In genomic region chr3:156873906-156874305, GRCh38 we compare ENCODE assay signal across 2 cellular contexts.
TF ChIP-seq lines count a peak whose summit lies in the region.

No MANE protein-coding gene starts in this region.

TF ChIP-seq in HepG2, 621 proteins besides CTCF, POLR2A, EP300 and RAD21:
- TF ChIP-seq ZBTB40 (IDR thresholded peaks at IDR 0.05) (no peak), ZBTB40 (CRISPR knock-in tag; IDR thresholded peaks at IDR 0.05) (no peak), ZNF160 (CRISPR knock-in tag; IDR thresholded peaks at IDR 0.05) (peak; percentile 96), ATRX (CRISPR knock-in tag; IDR thresholded peaks at IDR 0.05; ENCODE audit: borderline replicate concordance) (no peak), TCF7 (IDR thresholded peaks at IDR 0.05; ENCODE audit: low read depth) (no peak)

TF ChIP-seq in K562, 482 proteins besides CTCF, POLR2A, EP300 and RAD21 (continues in another document):
- TF ChIP-seq NCOA2 (IDR thresholded peaks at IDR 0.05; ENCODE audit: partially characterized antibody in 2 of 2) (no peak), BRD4 (IDR thresholded peaks at IDR 0.05) (no peak), STAT5A (IDR thresholded peaks at IDR 0.05; ENCODE audit: borderline replicate concordance, low read length) (no peak), PRMT5 (CRISPR knock-in tag; IDR thresholded peaks at IDR 0.05) (no peak), SAP30 (IDR thresholded peaks at IDR 0.05; ENCODE audit: borderline replicate concordance, insufficient read depth, low read depth, low read length, poor library complexity, severe bottlenecking) (no peak), ZNF232 (CRISPR knock-in tag; IDR thresholded peaks at IDR 0.05) (no peak), SREBF1 (IDR thresholded peaks at IDR 0.05; ENCODE audit: borderline replicate concordance, low read depth, low read length) (no peak), ZNF561 (CRISPR knock-in tag; conservative IDR thresholded peaks at IDR 0.05) (no peak), GTF2E2 (tag; IDR thresholded peaks at IDR 0.05) (no peak), TCF3 (CRISPR knock-in tag; IDR thresholded peaks at IDR 0.05) (no peak), ZNF449 (CRISPR knock-in tag; IDR thresholded peaks at IDR 0.05) (no peak), HMGXB4 (CRISPR knock-in tag; IDR thresholded peaks at IDR 0.05) (no peak), MAFF (IDR thresholded peaks at IDR 0.05; ENCODE audit: low read length) (no peak), HLTF (IDR thresholded peaks at IDR 0.05) (peak; percentile 82; the same call in 1 of the 2 replicates), ATF1 (CRISPR knock-in tag; IDR thresholded peaks at IDR 0.05) (no peak), ATF1 (tag; IDR thresholded peaks at IDR 0.05) (no peak), ZNF280B (CRISPR knock-in tag; IDR thresholded peaks at IDR 0.05) (peak; percentile 69; the same call in 1 of the 2 replicates), ZNF431 (CRISPR knock-in tag; IDR thresholded peaks at IDR 0.05) (no peak), HDAC3 (IDR thresholded peaks at IDR 0.05; ENCODE audit: borderline replicate concordance, partially characterized antibody) (no peak), MCM7 (IDR thresholded peaks at IDR 0.05) (no peak), ARHGAP35 (IDR thresholded peaks at IDR 0.05; ENCODE audit: partially characterized antibody) (no peak), RNF219 (CRISPR knock-in tag; IDR thresholded peaks at IDR 0.05) (no peak), ZNF444 (CRISPR knock-in tag; IDR thresholded peaks at IDR 0.05) (no peak), ZNF274 (IDR thresholded peaks at IDR 0.05; ENCODE audit: borderline replicate concordance, low read depth, low read length) (no peak), L3MBTL2 (IDR thresholded peaks at IDR 0.05) (no peak), RFX7 (CRISPR knock-in tag; IDR thresholded peaks at IDR 0.05) (no peak), SRSF3 (IDR thresholded peaks at IDR 0.05; ENCODE audit: insufficient read depth, low read length) (no peak), TCFL5 (CRISPR knock-in tag; conservative IDR thresholded peaks at IDR 0.05) (no peak), NFRKB (IDR thresholded peaks at IDR 0.05; ENCODE audit: low read depth) (no peak), ZNF121 (CRISPR knock-in tag; conservative IDR thresholded peaks at IDR 0.05) (no peak), XRCC4 (IDR thresholded peaks at IDR 0.05; ENCODE audit: extremely low read depth, insufficient read depth, insufficient read length) (no peak), TRIM28 (IDR thresholded peaks at IDR 0.05) (peak; percentile 93), SMAD4 (CRISPR knock-in tag; conservative IDR thresholded peaks at IDR 0.05) (no peak), PML (IDR thresholded peaks at IDR 0.05; ENCODE audit: low read length) (no peak), ZNF140 (CRISPR knock-in tag; IDR thresholded peaks at IDR 0.05) (no peak), TBP (optimal IDR thresholded peaks at IDR 0.05; ENCODE audit: low read depth, low read length) (no peak), ZNF778 (CRISPR knock-in tag; IDR thresholded peaks at IDR 0.05) (no peak), ZEB2 (IDR thresholded peaks at IDR 0.05) (peak; percentile 38; the same call in 1 of the 2 replicates), CREM (IDR thresholded peaks at IDR 0.05; ENCODE audit: low read depth) (no peak), CBX3 (IDR thresholded peaks at IDR 0.05; ENCODE audit: borderline replicate concordance in 1 of 2, low read length in 2 of 2) (peak in 1 of 2 experiments; percentile 28; a peak in 1 of 3 replicates), TRIM24 (IDR thresholded peaks at IDR 0.05) (peak in 1 of 2 experiments; percentile 50; a peak in 1 of 4 replicates), RBM15 (IDR thresholded peaks at IDR 0.05; ENCODE audit: insufficient read depth, low read length) (no peak), MCM2 (IDR thresholded peaks at IDR 0.05; ENCODE audit: low read depth) (no peak)
- TF ChIP-seq, protein P1, sequence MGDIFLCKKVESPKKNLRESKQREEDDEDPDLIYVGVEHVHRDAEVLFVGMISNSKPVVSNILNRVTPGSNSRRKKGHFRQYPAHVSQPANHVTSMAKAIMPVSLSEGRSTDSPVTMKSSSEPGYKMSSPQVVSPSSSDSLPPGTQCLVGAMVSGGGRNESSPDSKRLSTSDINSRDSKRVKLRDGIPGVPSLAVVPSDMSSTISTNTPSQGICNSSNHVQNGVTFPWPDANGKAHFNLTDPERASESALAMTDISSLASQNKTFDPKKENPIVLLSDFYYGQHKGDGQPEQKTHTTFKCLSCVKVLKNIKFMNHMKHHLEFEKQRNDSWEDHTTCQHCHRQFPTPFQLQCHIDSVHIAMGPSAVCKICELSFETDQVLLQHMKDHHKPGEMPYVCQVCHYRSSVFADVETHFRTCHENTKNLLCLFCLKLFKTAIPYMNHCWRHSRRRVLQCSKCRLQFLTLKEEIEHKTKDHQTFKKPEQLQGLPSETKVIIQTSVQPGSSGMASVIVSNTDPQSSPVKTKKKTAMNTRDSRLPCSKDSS (IDR thresholded peaks at IDR 0.05; ENCODE audit: low read depth, partially characterized antibody) = peak; percentile 63
- TF ChIP-seq, protein P2, sequence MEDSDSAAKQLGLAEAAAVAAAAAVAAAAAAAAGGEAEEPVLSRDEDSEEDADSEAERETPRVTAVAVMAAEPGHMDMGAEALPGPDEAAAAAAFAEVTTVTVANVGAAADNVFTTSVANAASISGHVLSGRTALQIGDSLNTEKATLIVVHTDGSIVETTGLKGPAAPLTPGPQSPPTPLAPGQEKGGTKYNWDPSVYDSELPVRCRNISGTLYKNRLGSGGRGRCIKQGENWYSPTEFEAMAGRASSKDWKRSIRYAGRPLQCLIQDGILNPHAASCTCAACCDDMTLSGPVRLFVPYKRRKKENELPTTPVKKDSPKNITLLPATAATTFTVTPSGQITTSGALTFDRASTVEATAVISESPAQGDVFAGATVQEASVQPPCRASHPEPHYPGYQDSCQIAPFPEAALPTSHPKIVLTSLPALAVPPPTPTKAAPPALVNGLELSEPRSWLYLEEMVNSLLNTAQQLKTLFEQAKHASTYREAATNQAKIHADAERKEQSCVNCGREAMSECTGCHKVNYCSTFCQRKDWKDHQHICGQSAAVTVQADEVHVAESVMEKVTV (CRISPR knock-in tag; IDR thresholded peaks at IDR 0.05) = no peak
- TF ChIP-seq, protein P3, sequence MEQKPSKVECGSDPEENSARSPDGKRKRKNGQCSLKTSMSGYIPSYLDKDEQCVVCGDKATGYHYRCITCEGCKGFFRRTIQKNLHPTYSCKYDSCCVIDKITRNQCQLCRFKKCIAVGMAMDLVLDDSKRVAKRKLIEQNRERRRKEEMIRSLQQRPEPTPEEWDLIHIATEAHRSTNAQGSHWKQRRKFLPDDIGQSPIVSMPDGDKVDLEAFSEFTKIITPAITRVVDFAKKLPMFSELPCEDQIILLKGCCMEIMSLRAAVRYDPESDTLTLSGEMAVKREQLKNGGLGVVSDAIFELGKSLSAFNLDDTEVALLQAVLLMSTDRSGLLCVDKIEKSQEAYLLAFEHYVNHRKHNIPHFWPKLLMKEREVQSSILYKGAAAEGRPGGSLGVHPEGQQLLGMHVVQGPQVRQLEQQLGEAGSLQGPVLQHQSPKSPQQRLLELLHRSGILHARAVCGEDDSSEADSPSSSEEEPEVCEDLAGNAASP (IDR thresholded peaks at IDR 0.05) = no peak
- TF ChIP-seq, protein P4, sequence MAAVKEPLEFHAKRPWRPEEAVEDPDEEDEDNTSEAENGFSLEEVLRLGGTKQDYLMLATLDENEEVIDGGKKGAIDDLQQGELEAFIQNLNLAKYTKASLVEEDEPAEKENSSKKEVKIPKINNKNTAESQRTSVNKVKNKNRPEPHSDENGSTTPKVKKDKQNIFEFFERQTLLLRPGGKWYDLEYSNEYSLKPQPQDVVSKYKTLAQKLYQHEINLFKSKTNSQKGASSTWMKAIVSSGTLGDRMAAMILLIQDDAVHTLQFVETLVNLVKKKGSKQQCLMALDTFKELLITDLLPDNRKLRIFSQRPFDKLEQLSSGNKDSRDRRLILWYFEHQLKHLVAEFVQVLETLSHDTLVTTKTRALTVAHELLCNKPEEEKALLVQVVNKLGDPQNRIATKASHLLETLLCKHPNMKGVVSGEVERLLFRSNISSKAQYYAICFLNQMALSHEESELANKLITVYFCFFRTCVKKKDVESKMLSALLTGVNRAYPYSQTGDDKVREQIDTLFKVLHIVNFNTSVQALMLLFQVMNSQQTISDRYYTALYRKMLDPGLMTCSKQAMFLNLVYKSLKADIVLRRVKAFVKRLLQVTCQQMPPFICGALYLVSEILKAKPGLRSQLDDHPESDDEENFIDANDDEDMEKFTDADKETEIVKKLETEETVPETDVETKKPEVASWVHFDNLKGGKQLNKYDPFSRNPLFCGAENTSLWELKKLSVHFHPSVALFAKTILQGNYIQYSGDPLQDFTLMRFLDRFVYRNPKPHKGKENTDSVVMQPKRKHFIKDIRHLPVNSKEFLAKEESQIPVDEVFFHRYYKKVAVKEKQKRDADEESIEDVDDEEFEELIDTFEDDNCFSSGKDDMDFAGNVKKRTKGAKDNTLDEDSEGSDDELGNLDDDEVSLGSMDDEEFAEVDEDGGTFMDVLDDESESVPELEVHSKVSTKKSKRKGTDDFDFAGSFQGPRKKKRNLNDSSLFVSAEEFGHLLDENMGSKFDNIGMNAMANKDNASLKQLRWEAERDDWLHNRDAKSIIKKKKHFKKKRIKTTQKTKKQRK (IDR thresholded peaks at IDR 0.05; ENCODE audit: borderline replicate concordance, low read depth, low read length) = no peak
- TF ChIP-seq, protein P5, sequence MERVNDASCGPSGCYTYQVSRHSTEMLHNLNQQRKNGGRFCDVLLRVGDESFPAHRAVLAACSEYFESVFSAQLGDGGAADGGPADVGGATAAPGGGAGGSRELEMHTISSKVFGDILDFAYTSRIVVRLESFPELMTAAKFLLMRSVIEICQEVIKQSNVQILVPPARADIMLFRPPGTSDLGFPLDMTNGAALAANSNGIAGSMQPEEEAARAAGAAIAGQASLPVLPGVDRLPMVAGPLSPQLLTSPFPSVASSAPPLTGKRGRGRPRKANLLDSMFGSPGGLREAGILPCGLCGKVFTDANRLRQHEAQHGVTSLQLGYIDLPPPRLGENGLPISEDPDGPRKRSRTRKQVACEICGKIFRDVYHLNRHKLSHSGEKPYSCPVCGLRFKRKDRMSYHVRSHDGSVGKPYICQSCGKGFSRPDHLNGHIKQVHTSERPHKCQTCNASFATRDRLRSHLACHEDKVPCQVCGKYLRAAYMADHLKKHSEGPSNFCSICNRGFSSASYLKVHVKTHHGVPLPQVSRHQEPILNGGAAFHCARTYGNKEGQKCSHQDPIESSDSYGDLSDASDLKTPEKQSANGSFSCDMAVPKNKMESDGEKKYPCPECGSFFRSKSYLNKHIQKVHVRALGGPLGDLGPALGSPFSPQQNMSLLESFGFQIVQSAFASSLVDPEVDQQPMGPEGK (CRISPR knock-in tag; IDR thresholded peaks at IDR 0.05; ENCODE audit: borderline replicate concordance) = no peak
- TF ChIP-seq, protein P6, sequence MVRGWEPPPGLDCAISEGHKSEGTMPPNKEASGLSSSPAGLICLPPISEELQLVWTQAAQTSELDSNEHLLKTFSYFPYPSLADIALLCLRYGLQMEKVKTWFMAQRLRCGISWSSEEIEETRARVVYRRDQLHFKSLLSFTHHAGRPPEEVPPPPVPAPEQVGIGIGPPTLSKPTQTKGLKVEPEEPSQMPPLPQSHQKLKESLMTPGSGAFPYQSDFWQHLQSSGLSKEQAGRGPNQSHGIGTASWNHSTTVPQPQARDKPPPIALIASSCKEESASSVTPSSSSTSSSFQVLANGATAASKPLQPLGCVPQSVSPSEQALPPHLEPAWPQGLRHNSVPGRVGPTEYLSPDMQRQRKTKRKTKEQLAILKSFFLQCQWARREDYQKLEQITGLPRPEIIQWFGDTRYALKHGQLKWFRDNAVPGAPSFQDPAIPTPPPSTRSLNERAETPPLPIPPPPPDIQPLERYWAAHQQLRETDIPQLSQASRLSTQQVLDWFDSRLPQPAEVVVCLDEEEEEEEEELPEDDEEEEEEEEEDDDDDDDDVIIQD (CRISPR knock-in tag; IDR thresholded peaks at IDR 0.05) = no peak
